ENCODE assay signal across 11 cellular contexts in the genomic region with DNA sequence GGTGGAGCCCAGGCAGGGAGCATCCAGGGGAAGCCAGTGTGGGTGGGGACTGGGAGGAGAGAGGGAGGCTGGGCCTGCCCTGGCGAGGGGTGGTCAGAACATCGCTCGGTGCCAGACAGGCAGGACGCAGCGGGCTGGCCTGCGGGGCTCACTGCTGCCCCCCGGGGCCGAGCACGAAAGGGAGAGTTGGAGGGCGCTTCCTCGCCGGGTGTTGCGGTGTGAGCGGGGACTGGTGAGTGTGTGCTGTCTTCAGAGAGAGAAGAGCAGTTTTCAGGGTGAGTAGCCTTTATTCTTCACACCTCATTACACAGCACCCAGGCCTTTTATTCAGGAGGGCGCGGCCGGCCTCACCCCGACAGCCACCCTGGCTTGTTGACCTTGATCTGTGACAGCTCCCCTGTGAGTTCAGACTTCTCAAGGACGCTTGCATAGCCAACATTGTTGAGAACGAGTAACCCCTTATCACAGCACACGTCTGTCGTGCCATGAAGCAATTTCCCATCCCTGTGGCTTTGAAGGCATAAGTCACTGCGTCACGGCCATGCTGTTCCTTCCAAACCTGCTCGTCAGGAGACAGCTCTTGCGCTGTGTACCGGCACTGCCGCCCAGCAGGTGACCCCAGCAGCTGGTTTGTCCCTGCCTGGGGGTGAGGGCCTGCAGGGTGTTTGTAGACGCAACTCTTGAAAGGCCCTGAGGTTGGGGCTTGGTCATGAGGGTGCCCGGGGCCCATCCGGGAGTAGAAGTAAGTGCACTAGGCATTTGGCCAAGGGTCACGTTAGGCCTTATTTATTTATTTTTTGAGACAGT. TPM values are rescaled to one million over a fixed set of nuclear protein-coding genes. Genes with fewer than 3 reads are reported as not detected.
DNase-seq lines count a peak whose midpoint lies in the region; ATAC-seq and TF ChIP-seq lines count a peak whose summit lies in the region.
"Had no signal": no experiment of that assay in that cellular context is flagged by ENCODE, and none has a peak within 500 bp of the region (broad histone marks: within the 10 kb centered on the region; RNA-seq: fewer than 3 reads in every experiment).

No MANE protein-coding gene starts in this region.

- no peak overlapping the region for H3K4me2 ChIP-seq in neuronal stem cell (ENCODE audit: insufficient read depth, low read length, poor library complexity, severe bottlenecking)

- peaks cover 0 to 3% of the 10 kb centered on the region in 2 donors for H3K36me3 ChIP-seq in neuronal stem cell (replicated peaks in 1 of 2; ENCODE audit: control insufficient read depth in 2 of 2, insufficient read depth in 2 of 2, low read length in 2 of 2)

- H3K27me3 ChIP-seq in neuronal stem cell (ENCODE audit: control insufficient read depth in 3 of 3, insufficient read depth in 3 of 3, low read depth in 1 of 3, low read length in 3 of 3): peaks cover 0 to 3% (median 0%) of the 10 kb centered on the region in 3 experiments
- H3K27me3 ChIP-seq: dorsolateral prefrontal cortex had no signal

- H3K79me1 ChIP-seq in neuronal stem cell (ENCODE audit: low read depth, low read length): peaks cover 9% of the 10 kb centered on the region

- no peak for ATAC-seq in left cardiac atrium
- ATAC-seq in HG03175 (IDR thresholded peaks at IDR 0.05; ENCODE audit: unreplicated experiment): no peak

- no peak overlapping the region for H4K91ac ChIP-seq in neuronal stem cell (ENCODE audit: low read depth, low read length, poor library complexity)

- WGBS in neuronal stem cell (ENCODE audit: extremely low coverage in 2 of 2, insufficient read length in 2 of 2, insufficient replicate concordance in 1 of 2), 2 donors: no CpG with 5 or more reads among the region's 32 CpGs

- no peak overlapping the region for H2BK12ac ChIP-seq in neuronal stem cell (ENCODE audit: low read length)

- TF ChIP-seq POLR2A in erythroblast (IDR thresholded peaks at IDR 0.05; ENCODE audit: low read length): no peak

- peak overlapping the region; percentile 76 for H3K18ac ChIP-seq in neuronal stem cell (ENCODE audit: low read length)

- H3K4ac ChIP-seq in neuronal stem cell (ENCODE audit: low read length): no peak overlapping the region

- H3K9ac ChIP-seq in neuronal stem cell (ENCODE audit: low read depth, low read length, poor library complexity): no peak overlapping the region

- no peak overlapping the region for H3K27ac ChIP-seq in neuronal stem cell (replicated peaks; ENCODE audit: low read length)

- H3K9me3 ChIP-seq in neuronal stem cell (replicated peaks in 1 of 2; ENCODE audit: control insufficient read depth in 2 of 2, insufficient read depth in 1 of 2, low read depth in 1 of 2, low read length in 2 of 2): peaks cover 0 to 2% of the 10 kb centered on the region in 2 donors

- no peak overlapping the region for H4K8ac ChIP-seq in neuronal stem cell (ENCODE audit: low read depth, low read length)

- no peak overlapping the region for H2BK120ac ChIP-seq in neuronal stem cell (ENCODE audit: low read depth, low read length)

- intact Hi-C loops in left cardiac atrium (cut with DNase I): no loop called here

- peaks cover 0 to 5% of the 10 kb centered on the region in 2 donors for H3K4me1 ChIP-seq in neuronal stem cell (ENCODE audit: control insufficient read depth in 2 of 2, insufficient read depth in 1 of 2, low read depth in 1 of 2, low read length in 2 of 2)

- H2AFZ ChIP-seq in neuronal stem cell (ENCODE audit: low read length): no peak overlapping the region

- peak overlapping the region; percentile 73 for H3K23ac ChIP-seq in neuronal stem cell (ENCODE audit: low read depth, low read length, poor library complexity)

- no peak overlapping the region for H2BK5ac ChIP-seq in neuronal stem cell (ENCODE audit: low read length)

- H2BK15ac ChIP-seq in neuronal stem cell (ENCODE audit: low read length): peak overlapping the region; percentile 33

- H2AK5ac ChIP-seq in neuronal stem cell (ENCODE audit: low read depth, low read length): peak overlapping the region; percentile 37

- DNase-seq in DMS79 (lab: John Stamatoyannopoulos, UW) (peak; percentile 75), NCI-H510A treated with DMSO at 0.1 percent for 48 hours (lab: John Stamatoyannopoulos, UW) (peak; percentile 90), left cardiac atrium (peak; percentile 15), neuronal stem cell (ENCODE audit: low spot score) (no peak), erythroblast (lab: John Stamatoyannopoulos, UW) (no peak), NCI-H524 treated with DMSO at 0.1 percent for 48 hours (lab: John Stamatoyannopoulos, UW) (no peak), NCI-H2196 treated with DMSO at 0.1 percent for 48 hours (lab: John Stamatoyannopoulos, UW; ENCODE audit: unreplicated experiment) (no peak)
- DNase-seq: CD4-positive, alpha-beta T cell; Kasumi-1 had no signal

- H3K14ac ChIP-seq in neuronal stem cell (ENCODE audit: low read length): no peak overlapping the region

- H3K4me3 ChIP-seq in neuronal stem cell (ENCODE audit: low read length in 2 of 2): no peak overlapping the region
- H3K4me3 ChIP-seq: dorsolateral prefrontal cortex had no signal

RNA-seq across cellular contexts. Expression of gene PRKCZ, which starts 54.6 kb away (rescaled TPM):
- total RNA-seq in left cardiac atrium: 10 to 100 TPM; 12.4 to 20.7 TPM
- 29.7 TPM for polyA plus RNA-seq in neuronal stem cell (2013, experiment 1 of 2)
- 28.1 TPM for polyA plus RNA-seq in neuronal stem cell (2013, experiment 2 of 2)

Comparison
In these comparisons a context has a peak if more than half of its experiments do, and no peak if none do; other contexts are left out.
1. DNase-seq: peak in DMS79 (single experiment), NCI-H510A treated with DMSO at 0.1 percent for 48 hours (single experiment) and left cardiac atrium (single experiment); none in neuronal stem cell (single experiment), erythroblast (0 of 2), NCI-H524 treated with DMSO at 0.1 percent for 48 hours (single experiment) and NCI-H2196 treated with DMSO at 0.1 percent for 48 hours (single experiment).